Comparison of ENCODE assay signal across 8 cellular contexts in genomic region chr19:8252922-8253589, GRCh38. TPM values are rescaled to one million over a fixed set of nuclear protein-coding genes. Genes with fewer than 3 reads are reported as not detected.
DNase-seq lines count a peak whose midpoint lies in the region; ATAC-seq, FAIRE-seq and TF ChIP-seq lines count a peak whose summit lies in the region.

No MANE protein-coding gene starts in this region.

- no peaks in the 10 kb centered on the region for H3K4me1 ChIP-seq in breast epithelium
- no peaks in the 10 kb centered on the region for H3K4me1 ChIP-seq in keratinocyte (ENCODE audit: control insufficient read depth, extremely low read depth, insufficient read depth, low read length)

- H3K9me1 ChIP-seq in keratinocyte (ENCODE audit: control insufficient read depth, extremely low read depth, insufficient read depth, low read length), result no peaks in the 10 kb centered on the region

- no peak overlapping the region for H2AFZ ChIP-seq in keratinocyte (ENCODE audit: control insufficient read depth, low read length)

- DNase-seq in AG04449 (ENCODE audit: low read depth, low spot score) (no peak), GM19239 (ENCODE audit: insufficient read length, low spot score) (peak; percentile 88), NCI-H345 (lab: John Stamatoyannopoulos, UW) (peak; percentile 73), breast epithelium (ENCODE audit: low spot score in 2 of 2) (peak; percentile 71 to 81), keratinocyte (ENCODE audit: low read depth, low spot score) (no peak)
- DNase-seq in activated CD4-positive, CD25-positive, alpha-beta regulatory T cell (lab: John Stamatoyannopoulos, UW), result peak; percentile 63 to 85 (median 72)
- DNase-seq in stimulated activated CD4-positive, alpha-beta T cell treated with anti-CD3 and anti-CD28 coated beads, Interleukin-1b, Interleukin-23, amount 100 ng/mL, for 4 hours (ENCODE audit: low read depth in 2 of 2), result peak; percentile 83 to 86

- dilution Hi-C loops in keratinocyte (cut with MboI; ENCODE audit: extremely low pct_ligation_motif_present, low sequenced_read_pairs), result no loop called here

- peak; percentile 97 for FAIRE-seq in GM19239 (lab: Jason Lieb, UNC)
- peak; percentile 94 for FAIRE-seq in keratinocyte (lab: Jason Lieb, UNC)

- ATAC-seq in HG03457 (IDR thresholded peaks at IDR 0.05; ENCODE audit: unreplicated experiment), result no peak

- H3K27me3 ChIP-seq in breast epithelium (no peaks in the 10 kb centered on the region), keratinocyte (ENCODE audit: control insufficient read depth, extremely low read depth, insufficient read depth, low read length) (no peaks in the 10 kb centered on the region)

- H3K9me3 ChIP-seq in breast epithelium (no peaks in the 10 kb centered on the region), keratinocyte (ENCODE audit: control insufficient read depth, low read depth, low read length) (no peaks in the 10 kb centered on the region)

- TF ChIP-seq CTCF in AG04449 (IDR thresholded peaks at IDR 0.05; ENCODE audit: insufficient read depth, low read length, missing control alignments) (peak; percentile 92), breast epithelium (IDR thresholded peaks at IDR 0.05) (peak; percentile 93 to 97 (median 97)), keratinocyte (optimal IDR thresholded peaks at IDR 0.05 in 1 of 3, IDR thresholded peaks at IDR 0.05 in 1 of 3, conservative IDR thresholded peaks at IDR 0.05 in 1 of 3; ENCODE audit: extremely low read depth in 1 of 3, insufficient read depth in 2 of 3, low read length in 3 of 3) (peak; percentile 89 to 98 (median 91))

- CTCF ChIA-PET in AG04449 (lab: Yijun Ruan, JAX), result interaction anchor here (0.7 to 11.2 kb wide), 17 partner anchors 10 to 453 kb away, joined by 3 to 160 read pairs (median 3); partner anchors contain the start of gene TIMM44

- H3K36me3 ChIP-seq in breast epithelium (no peaks in the 10 kb centered on the region), keratinocyte (ENCODE audit: control insufficient read depth in 2 of 2, extremely low read depth in 1 of 2, insufficient read depth in 2 of 2, low read length in 2 of 2) (peaks cover 0 to 4% of the 10 kb centered on the region in 2 experiments)

- H3K27ac ChIP-seq in breast epithelium, result no peak overlapping the region
- no peak overlapping the region for H3K27ac ChIP-seq in keratinocyte (ENCODE audit: control insufficient read depth, insufficient read depth, low read length)

- H4K20me1 ChIP-seq in keratinocyte (ENCODE audit: control insufficient read depth, extremely low read depth, insufficient read depth, low read length), result no peaks in the 10 kb centered on the region

- H3K79me2 ChIP-seq in keratinocyte (ENCODE audit: control insufficient read depth, insufficient read depth, low read length), result no peaks in the 10 kb centered on the region

- no peak overlapping the region for H3K9ac ChIP-seq in keratinocyte (ENCODE audit: control insufficient read depth, extremely low read depth, insufficient read depth, low read length)

- no peak for TF ChIP-seq POLR2A in breast epithelium (IDR thresholded peaks at IDR 0.05)

- POLR2A ChIA-PET in AG04449 (lab: Yijun Ruan, JAX), result interaction anchor here (0.7 kb wide), 1 partner anchor 316 kb away, joined by 3 read pairs; no protein-coding TSS in a partner anchor

- no peak overlapping the region for H3K4me3 ChIP-seq in AG04449 (ENCODE audit: low read depth, low read length)
- no peak overlapping the region for H3K4me3 ChIP-seq in breast epithelium
- H3K4me3 ChIP-seq in keratinocyte (ENCODE audit: control insufficient read depth in 2 of 3, extremely low read depth in 1 of 3, insufficient read depth in 2 of 3, low read depth in 1 of 3, low read length in 3 of 3), result no peak overlapping the region

- intact Hi-C loops in breast epithelium (cut with DNase I; ENCODE audit: low total_unique reads), result loop anchor here (10.0 kb wide), 1 partner anchor 88 kb away; no protein-coding TSS in a partner anchor

- no peak overlapping the region for H3K4me2 ChIP-seq in keratinocyte (ENCODE audit: control insufficient read depth, extremely low read depth, insufficient read depth, low read depth, low read length)

RNA-seq across cellular contexts. Expression of gene CERS4, which starts 43.9 kb away (rescaled TPM):
- 100 to 1,000 TPM in 1 of 3 donors, 10 to 100 TPM in 2; 26.4 to 141 (median 64.1) TPM for total RNA-seq in breast epithelium
- polyA plus RNA-seq in keratinocyte, result 12.8 to 43.4 TPM (median 19.8 TPM) in 3 replicates
- polyA plus RNA-seq in keratinocyte (2011; ENCODE audit: low read depth), result 29.5 TPM
- polyA plus RNA-seq in keratinocyte (2011; cell fraction: cytosol; rRNA removed), result 20.0 and 27.2 TPM in 2 replicates
- polyA plus RNA-seq in keratinocyte (2011; cell fraction: nucleus; rRNA removed), result 23.8 and 29.4 TPM in 2 replicates
- 8.6 and 25.6 TPM in 2 replicates for polyA plus RNA-seq in keratinocyte (2012; ENCODE audit: low replicate concordance)
- 24.5 to 52.5 TPM (median 30.8 TPM) in 3 replicates for polyA minus RNA-seq in keratinocyte
- 25.1 TPM for polyA minus RNA-seq in keratinocyte (2011; cell fraction: cytosol; rRNA and poly(A)+ RNA removed)
- 16.3 and 17.7 TPM in 2 replicates for polyA minus RNA-seq in keratinocyte (2011; cell fraction: nucleus; rRNA and poly(A)+ RNA removed)

RNA-seq across cellular contexts. Expression of gene CD320, which starts 55.1 kb away (rescaled TPM):
- total RNA-seq in breast epithelium, result 10 to 100 TPM; 26.9 to 98.6 (median 30.9) TPM
- 14.1 to 18.3 TPM (median 15.4 TPM) in 3 replicates for polyA plus RNA-seq in keratinocyte
- polyA plus RNA-seq in keratinocyte (2011; ENCODE audit: low read depth), result 3.8 TPM
- polyA plus RNA-seq in keratinocyte (2011; cell fraction: cytosol; rRNA removed), result 9.3 and 20.9 TPM in 2 replicates
- polyA plus RNA-seq in keratinocyte (2011; cell fraction: nucleus; rRNA removed), result 11.8 and 18.1 TPM in 2 replicates
- polyA plus RNA-seq in keratinocyte (2012; ENCODE audit: low replicate concordance), result 5.2 and 24.3 TPM in 2 replicates
- polyA minus RNA-seq in keratinocyte, result 3.6 to 14.5 TPM (median 5.7 TPM) in 3 replicates
- 23.8 TPM for polyA minus RNA-seq in keratinocyte (2011; cell fraction: cytosol; rRNA and poly(A)+ RNA removed)
- polyA minus RNA-seq in keratinocyte (2011; cell fraction: nucleus; rRNA and poly(A)+ RNA removed), result 4.3 and 7.7 TPM in 2 replicates

Comparison
In these comparisons a context has a peak if more than half of its experiments do, and no peak if none do; other contexts are left out.
1. DNase-seq: peak in GM19239 (single experiment), NCI-H345 (single experiment), activated CD4-positive, CD25-positive, alpha-beta regulatory T cell (4 of 4), breast epithelium (2 of 2) and stimulated activated CD4-positive, alpha-beta T cell treated with anti-CD3 and anti-CD28 coated beads, Interleukin-1b, Interleukin-23, amount 100 ng/mL, for 4 hours (2 of 2); none in AG04449 (single experiment) and keratinocyte (single experiment).
2. Peak in every context shown above with its lines, with median percentiles within 50 percentile points of each other: CTCF ChIP-seq.